In the genomic region with DNA sequence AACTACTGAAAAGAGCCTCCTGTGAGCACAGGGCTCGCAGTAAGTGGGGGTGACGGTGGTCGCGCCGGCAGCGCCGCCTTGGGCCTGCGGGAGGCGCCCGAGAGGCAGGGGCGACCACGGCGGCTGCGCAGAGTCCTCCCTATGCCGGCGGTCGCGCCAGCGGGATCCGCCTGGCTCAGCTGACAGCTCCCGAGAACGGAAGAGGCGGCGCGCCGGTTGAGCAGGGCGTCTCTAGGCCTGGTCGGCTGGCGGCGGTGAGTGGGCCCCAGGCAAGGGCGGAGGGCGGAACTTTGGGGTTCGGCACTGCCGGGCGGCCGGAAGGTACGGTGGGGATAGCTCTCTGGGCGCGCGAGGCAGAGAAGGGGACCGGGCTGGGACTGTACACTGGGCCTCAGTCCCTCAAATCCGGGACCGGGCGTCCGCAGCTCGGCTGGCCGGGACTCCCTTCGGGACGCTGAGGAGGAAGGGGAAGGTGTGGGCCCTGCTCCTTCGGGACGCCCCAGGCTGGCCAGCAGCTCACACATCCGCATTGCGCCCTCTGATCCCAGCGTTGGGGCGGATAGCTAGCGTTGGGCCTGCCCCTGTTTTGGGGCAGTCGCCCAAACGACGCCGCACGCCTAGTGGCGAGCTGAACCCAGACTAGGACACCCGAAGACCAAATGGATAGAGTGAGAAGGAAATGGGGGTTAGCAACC, we compare ENCODE assay signal across 9 cellular contexts. TPM values are rescaled to one million over a fixed set of nuclear protein-coding genes. Genes with fewer than 3 reads are reported as not detected.
DNase-seq lines count a peak whose midpoint lies in the region; ATAC-seq, FAIRE-seq and TF ChIP-seq lines count a peak whose summit lies in the region.
"Had no signal": no experiment of that assay in that cellular context is flagged by ENCODE, and none has a peak within 500 bp of the region (broad histone marks: within the 10 kb centered on the region; RNA-seq: fewer than 3 reads in every experiment).

A gene with protein sequence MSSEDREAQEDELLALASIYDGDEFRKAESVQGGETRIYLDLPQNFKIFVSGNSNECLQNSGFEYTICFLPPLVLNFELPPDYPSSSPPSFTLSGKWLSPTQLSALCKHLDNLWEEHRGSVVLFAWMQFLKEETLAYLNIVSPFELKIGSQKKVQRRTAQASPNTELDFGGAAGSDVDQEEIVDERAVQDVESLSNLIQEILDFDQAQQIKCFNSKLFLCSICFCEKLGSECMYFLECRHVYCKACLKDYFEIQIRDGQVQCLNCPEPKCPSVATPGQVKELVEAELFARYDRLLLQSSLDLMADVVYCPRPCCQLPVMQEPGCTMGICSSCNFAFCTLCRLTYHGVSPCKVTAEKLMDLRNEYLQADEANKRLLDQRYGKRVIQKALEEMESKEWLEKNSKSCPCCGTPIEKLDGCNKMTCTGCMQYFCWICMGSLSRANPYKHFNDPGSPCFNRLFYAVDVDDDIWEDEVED (plus strand): TSS at position 192 of the 695 bp plus-strand sequence. CDS start 4,484 bp downstream, outside the sequence.

- FAIRE-seq in bronchial epithelial cell (lab: Jason Lieb, UNC), result no peak
- FAIRE-seq: endometrium had no signal

- H3K36me3 ChIP-seq in bronchial epithelial cell (ENCODE audit: control insufficient read depth, insufficient read depth, low read length), result peaks cover 2% of the 10 kb centered on the region

- TF ChIP-seq CTCF in WI38 (IDR thresholded peaks at IDR 0.05; ENCODE audit: low read depth, low read length) (peak; percentile 49), bronchial epithelial cell (IDR thresholded peaks at IDR 0.05; ENCODE audit: insufficient read depth, low read length, severe bottlenecking) (peak; percentile 98)

- H3K27me3 ChIP-seq in bronchial epithelial cell (ENCODE audit: control insufficient read depth, insufficient read depth, low read length), result no peaks in the 10 kb centered on the region

- DNase-seq in AG08395 (ENCODE audit: low spot score) (peak; percentile 98), NCI-H2196 (lab: John Stamatoyannopoulos, UW; ENCODE audit: unreplicated experiment) (peak; percentile 93), bronchial epithelial cell (ENCODE audit: low read depth) (peak; percentile 81), iris pigment epithelial cell (ENCODE audit: low read depth) (peak; percentile 95)
- peak; percentile 90 for DNase-seq in stimulated activated CD4-positive, alpha-beta T cell treated with anti-CD3 and anti-CD28 coated beads, Interleukin-12 subunit alpha, Interleukin-12 subunit beta, amount 100 ng/mL, for 4 hours

- ATAC-seq in GM18867 (IDR thresholded peaks at IDR 0.05; ENCODE audit: unreplicated experiment) (peak; percentile 91), HG03103 (IDR thresholded peaks at IDR 0.05; ENCODE audit: low read depth, unreplicated experiment) (peak; percentile 85)

- peak within 1 kb of the TSS; percentile 89 for H3K4me3 ChIP-seq in WI38 (ENCODE audit: low read depth, low read length)
- H3K4me3 ChIP-seq in bronchial epithelial cell (ENCODE audit: low read depth, low read length), result peak within 1 kb of the TSS; percentile 47

RNA-seq across cellular contexts. Expression of the gene that starts here (rescaled TPM):
- 43.3 and 49.8 TPM in 2 replicates for total RNA-seq in bronchial epithelial cell

Comparison
In these comparisons a context has a peak if more than half of its experiments do, and no peak if none do; other contexts are left out.
1. Peak in every context shown above with its lines: DNase-seq, ATAC-seq and H3K4me3 ChIP-seq.